1 cellular context compared by ENCODE assay signal in genomic region chr19:55668603-55669348, GRCh38.
TF ChIP-seq lines count a peak whose summit lies in the region.

No MANE protein-coding gene starts in this region.

TF ChIP-seq in IMR-90, 13 proteins besides CTCF, POLR2A, EP300 and RAD21:
- TF ChIP-seq SMC3 (IDR thresholded peaks at IDR 0.05; ENCODE audit: low read depth, low read length) = no peak
- no peak for TF ChIP-seq CEBPB (IDR thresholded peaks at IDR 0.05; ENCODE audit: low read depth, low read length)
- no peak for TF ChIP-seq CHD1 (IDR thresholded peaks at IDR 0.05; ENCODE audit: low read depth, low read length)
- TF ChIP-seq MAFK (IDR thresholded peaks at IDR 0.05; ENCODE audit: low read depth, low read length) = no peak
- no peak for TF ChIP-seq NFE2L2 (IDR thresholded peaks at IDR 0.05; ENCODE audit: low read depth, low read length)
- no peak for TF ChIP-seq RCOR1 (IDR thresholded peaks at IDR 0.05; ENCODE audit: insufficient replicate concordance, low read length)
- no peak for TF ChIP-seq FOS (IDR thresholded peaks at IDR 0.05; ENCODE audit: low read depth, low read length)
- no peak for TF ChIP-seq MXI1 (IDR thresholded peaks at IDR 0.05; ENCODE audit: borderline replicate concordance, low read depth, low read length)
